Comparison of ENCODE assay signal across 10 cellular contexts in genomic region chr15:38857814-38858213, GRCh38.
"Had no signal": no experiment of that assay in that cellular context is flagged by ENCODE, and none has a peak within 500 bp of the region (broad histone marks: within the 10 kb centered on the region; RNA-seq: fewer than 3 reads in every experiment).

No MANE protein-coding gene starts in this region.

- DNase-seq: H9, HCEC 1CT, Kasumi-1, KBM-7 had no signal

- H3K4me1 Mint-ChIP-seq: GM23338, H9, IgD-negative memory B cell had no signal

- H3K9ac ChIP-seq: KMS-11 had no signal

- H3K9me3 Mint-ChIP-seq: GM23338, H9 had no signal

- H3K27ac Mint-ChIP-seq: GM23338, H9, IgD-negative memory B cell had no signal

- ATAC-seq: GM23338 had no signal

- H2AFZ ChIP-seq: GM23338 had no signal

- H3K4me3 ChIP-seq: GM23338 had no signal

- FAIRE-seq: H1, H54, HTR-8/SVneo had no signal

- H3K4me3 Mint-ChIP-seq: GM23338, H9, IgD-negative memory B cell had no signal

- H3K27ac ChIP-seq: KMS-11 had no signal

- H3K4me2 ChIP-seq: GM23338, KMS-11 had no signal
